Comparison of ENCODE assay signal across 15 cellular contexts in genomic region chr7:25830986-25831558, GRCh38.
DNase-seq lines count a peak whose midpoint lies in the region; ATAC-seq and TF ChIP-seq lines count a peak whose summit lies in the region.
"Had no signal": no experiment of that assay in that cellular context is flagged by ENCODE, and none has a peak within 500 bp of the region (broad histone marks: within the 10 kb centered on the region; RNA-seq: fewer than 3 reads in every experiment).

No MANE protein-coding gene starts in this region.

- POLR2A ChIA-PET in activated CD8-positive, alpha-beta T cell treated with anti-CD3 and anti-CD28 coated beads, Interleukin-2, amount 10 ng/mL, durations not matched to agents 7 days and 5 days (lab: Charles Lee) = no interaction called here

- no peak overlapping the region for H3K4me3 ChIP-seq in thoracic aorta

- H3K4me3 Mint-ChIP-seq in chondrocyte (ENCODE audit: unreplicated experiment) = no peak overlapping the region
- no peak overlapping the region for H3K4me3 Mint-ChIP-seq in nephron
- no peak overlapping the region for H3K4me3 Mint-ChIP-seq in activated CD8-positive, alpha-beta T cell treated with anti-CD3 and anti-CD28 coated beads, Interleukin-2, amount 10 ng/mL, durations not matched to agents 7 days and 5 days
- H3K4me3 Mint-ChIP-seq: activated T-helper 1 cell treated with anti-CD3 and anti-CD28 coated beads, Interleukin-12 subunit alpha, Interleukin-12 subunit beta, Interleukin-2, Interleukin-4 antibody, amounts not matched to agents 30 ng/mL and 10 ng/mL and 1 ng/mL, durations not matched to agents 14 hours and 24 hours and 36 hours; central memory CD8-positive, alpha-beta T cell had no signal

- CTCF ChIA-PET in activated CD8-positive, alpha-beta T cell treated with anti-CD3 and anti-CD28 coated beads, Interleukin-2, amount 10 ng/mL, durations not matched to agents 7 days and 5 days (lab: Charles Lee) = no interaction called here

- peaks cover 5% of the 10 kb centered on the region for H3K36me3 Mint-ChIP-seq in chondrocyte (ENCODE audit: low read depth)
- peaks cover 4% of the 10 kb centered on the region for H3K36me3 Mint-ChIP-seq in nephron (ENCODE audit: low read depth)
- H3K36me3 Mint-ChIP-seq in activated CD8-positive, alpha-beta T cell treated with anti-CD3 and anti-CD28 coated beads, Interleukin-2, amount 10 ng/mL, durations not matched to agents 7 days and 5 days (ENCODE audit: low read depth) = no peaks in the 10 kb centered on the region

- H3K9me3 Mint-ChIP-seq in chondrocyte (ENCODE audit: low read depth) (peaks cover 16% of the 10 kb centered on the region), nephron (peaks cover 2% of the 10 kb centered on the region)
- no peaks in the 10 kb centered on the region for H3K9me3 Mint-ChIP-seq in activated CD8-positive, alpha-beta T cell treated with anti-CD3 and anti-CD28 coated beads, Interleukin-2, amount 10 ng/mL, durations not matched to agents 7 days and 5 days (ENCODE audit: insufficient read depth)
- H3K9me3 Mint-ChIP-seq: activated T-helper 1 cell treated with anti-CD3 and anti-CD28 coated beads, Interleukin-12 subunit alpha, Interleukin-12 subunit beta, Interleukin-2, Interleukin-4 antibody, amounts not matched to agents 30 ng/mL and 10 ng/mL and 1 ng/mL, durations not matched to agents 14 hours and 24 hours and 36 hours; central memory CD8-positive, alpha-beta T cell; neural crest cell had no signal

- TF ChIP-seq CTCF in chondrocyte (IDR thresholded peaks at IDR 0.05) (no peak), nephron (IDR thresholded peaks at IDR 0.05; ENCODE audit: unreplicated experiment in 3 of 3) (no peak), thoracic aorta (IDR thresholded peaks at IDR 0.05) (no peak)

- DNase-seq in DMS53 (lab: John Stamatoyannopoulos, UW) (peak; percentile 29), DMS53 treated with DMSO at 0.1 percent for 48 hours (lab: John Stamatoyannopoulos, UW; ENCODE audit: unreplicated experiment) (no peak), chondrocyte (ENCODE audit: low spot score) (no peak), thoracic aorta (ENCODE audit: low spot score) (no peak), dedifferentiated amniotic fluid mesenchymal stem cell (ENCODE audit: extremely low spot score) (no peak), NCI-H128 (lab: John Stamatoyannopoulos, UW; ENCODE audit: unreplicated experiment) (no peak)
- no peak for DNase-seq in activated CD8-positive, alpha-beta T cell treated with anti-CD3 and anti-CD28 coated beads, Interleukin-2, amount 10 ng/mL, durations not matched to agents 7 days and 5 days
- DNase-seq: 8988T; NCI-H774; stimulated activated CD4-positive, alpha-beta T cell treated with anti-CD3 and anti-CD28 coated beads, Interleukin-4, amount 100 ng/mL, for 1 hour had no signal

- peaks cover 22 to 42% of the 10 kb centered on the region in 2 donors for H3K4me1 ChIP-seq in thoracic aorta (ENCODE audit: control insufficient read depth in 1 of 2, low read depth in 2 of 2)

- no peaks in the 10 kb centered on the region for H3K27me3 ChIP-seq in thoracic aorta (replicated peaks; ENCODE audit: insufficient read depth)

- H3K4me1 Mint-ChIP-seq in chondrocyte (ENCODE audit: low read depth) (peaks cover 59% of the 10 kb centered on the region), nephron (peaks cover 43% of the 10 kb centered on the region)
- H3K4me1 Mint-ChIP-seq in activated CD8-positive, alpha-beta T cell treated with anti-CD3 and anti-CD28 coated beads, Interleukin-2, amount 10 ng/mL, durations not matched to agents 7 days and 5 days (ENCODE audit: low read depth) = no peaks in the 10 kb centered on the region
- H3K4me1 Mint-ChIP-seq: central memory CD8-positive, alpha-beta T cell had no signal

- H3K27ac ChIP-seq in thoracic aorta = peak overlapping the region; percentile 26 to 65
- H3K27ac ChIP-seq: C4-2B had no signal

- no peak for ATAC-seq in thoracic aorta (ENCODE audit: insufficient number of reproducible peaks, low FRiP score, low read depth)
- no peak for ATAC-seq in activated CD8-positive, alpha-beta T cell treated with anti-CD3 and anti-CD28 coated beads, Interleukin-2, amount 10 ng/mL, durations not matched to agents 7 days and 5 days

- no peaks in the 10 kb centered on the region for H3K36me3 ChIP-seq in thoracic aorta

- H3K27ac Mint-ChIP-seq in chondrocyte (ENCODE audit: unreplicated experiment) (peak overlapping the region; percentile 91), nephron (peak overlapping the region; percentile 35 to 81 (median 76))
- no peak overlapping the region for H3K27ac Mint-ChIP-seq in activated CD8-positive, alpha-beta T cell treated with anti-CD3 and anti-CD28 coated beads, Interleukin-2, amount 10 ng/mL, durations not matched to agents 7 days and 5 days
- H3K27ac Mint-ChIP-seq: activated T-helper 1 cell treated with anti-CD3 and anti-CD28 coated beads, Interleukin-12 subunit alpha, Interleukin-12 subunit beta, Interleukin-2, Interleukin-4 antibody, amounts not matched to agents 30 ng/mL and 10 ng/mL and 1 ng/mL, durations not matched to agents 14 hours and 24 hours and 36 hours had no signal

- H3K27me3 Mint-ChIP-seq in chondrocyte (ENCODE audit: low read depth) (no peaks in the 10 kb centered on the region), nephron (ENCODE audit: low read depth) (no peaks in the 10 kb centered on the region)
- peaks cover 4% of the 10 kb centered on the region for H3K27me3 Mint-ChIP-seq in activated CD8-positive, alpha-beta T cell treated with anti-CD3 and anti-CD28 coated beads, Interleukin-2, amount 10 ng/mL, durations not matched to agents 7 days and 5 days (ENCODE audit: low read depth)

- no peaks in the 10 kb centered on the region for H3K9me3 ChIP-seq in thoracic aorta
